ENCODE assay signal across 12 cellular contexts in genomic region chrX:40420899-40421729, GRCh38.
DNase-seq lines count a peak whose midpoint lies in the region; ATAC-seq, FAIRE-seq and TF ChIP-seq lines count a peak whose summit lies in the region.
"Had no signal": no experiment of that assay in that cellular context is flagged by ENCODE, and none has a peak within 500 bp of the region (broad histone marks: within the 10 kb centered on the region; RNA-seq: fewer than 3 reads in every experiment).

No MANE protein-coding gene starts in this region.

- H3K9me2 ChIP-seq in PC-9 (ENCODE audit: insufficient read depth) = no peaks in the 10 kb centered on the region

- ATAC-seq in GM18861 (IDR thresholded peaks at IDR 0.05; ENCODE audit: unreplicated experiment) = peak; percentile 63
- peak; percentile 74 for ATAC-seq in HG03196 (IDR thresholded peaks at IDR 0.05; ENCODE audit: unreplicated experiment)
- ATAC-seq in K562 = no peak
- no peak for ATAC-seq in GM21526 (IDR thresholded peaks at IDR 0.05; ENCODE audit: low FRiP score, unreplicated experiment)
- ATAC-seq: esophagus mucosa had no signal

- peak in 1 of 4 experiments; percentile 8 for DNase-seq in K562 (ENCODE audit: extremely low read depth in 1 of 4, low spot score in 3 of 4)
- DNase-seq in nucleus accumbens (lab: John Stamatoyannopoulos, UW) = peak in 54 of 56 donors; percentile 1 to 81 (median 50)
- DNase-seq in PC-9 = no peak
- DNase-seq in hepatic stellate cell (ENCODE audit: low spot score) = no peak
- DNase-seq in activated naive CD4-positive, alpha-beta T cell treated with anti-CD3 and anti-CD28 coated beads for 36 hours = no peak
- DNase-seq: NCI-H1436, SW 1271 had no signal

- TF ChIP-seq CTCF in K562 (IDR thresholded peaks at IDR 0.05 in 2 of 3, conservative IDR thresholded peaks at IDR 0.05 in 1 of 3; ENCODE audit: insufficient read depth in 2 of 3, low read depth in 1 of 3, low read length in 3 of 3) (no peak), PC-9 (conservative IDR thresholded peaks at IDR 0.05) (no peak)

- no peak for FAIRE-seq in K562 (lab: Jason Lieb, UNC)

- no peaks in the 10 kb centered on the region for H3K4me1 Mint-ChIP-seq in activated naive CD4-positive, alpha-beta T cell treated with anti-CD3 and anti-CD28 coated beads for 36 hours (ENCODE audit: low read depth)

- WGBS in K562 (ENCODE audit: insufficient coverage, low coverage, missing lambda C conversion rate) = 20% methylated on average over 5 of the region's 9 CpGs

- H3K9me3 Mint-ChIP-seq in activated naive CD4-positive, alpha-beta T cell treated with anti-CD3 and anti-CD28 coated beads for 36 hours = no peaks in the 10 kb centered on the region

- no peaks in the 10 kb centered on the region for H3K36me3 Mint-ChIP-seq in activated naive CD4-positive, alpha-beta T cell treated with anti-CD3 and anti-CD28 coated beads for 36 hours (ENCODE audit: low read depth)

- intact Hi-C loops in K562 (cut with micrococcal nuclease) (no loop called here), PC-9 (cut with micrococcal nuclease; ENCODE audit: unreplicated experiment) (no loop called here)
- intact Hi-C loops in activated naive CD4-positive, alpha-beta T cell treated with anti-CD3 and anti-CD28 coated beads for 36 hours (cut with micrococcal nuclease) = no loop called here

- no peak overlapping the region for H3K27ac Mint-ChIP-seq in activated naive CD4-positive, alpha-beta T cell treated with anti-CD3 and anti-CD28 coated beads for 36 hours

- H3K9me3 ChIP-seq in K562 (replicated peaks; ENCODE audit: control insufficient read depth, insufficient read depth, low read depth, low read length) (no peaks in the 10 kb centered on the region), PC-9 (ENCODE audit: insufficient read depth, low read depth) (no peaks in the 10 kb centered on the region)
- H3K9me3 ChIP-seq: HAP-1 had no signal

- no peaks in the 10 kb centered on the region; the same call in 1 of the 2 replicates for H4K20me1 ChIP-seq in K562 (replicated peaks; ENCODE audit: control insufficient read depth, insufficient read depth, low read length)
- H4K20me1 ChIP-seq in PC-9 (ENCODE audit: insufficient read depth) = no peaks in the 10 kb centered on the region

- H2AFZ ChIP-seq in K562 (ENCODE audit: low read depth, low read length) (peak overlapping the region; percentile 24; the same call in 1 of the 2 replicates), PC-9 (no peak overlapping the region)

- no peaks in the 10 kb centered on the region for H3K27me3 ChIP-seq in K562 (ENCODE audit: control insufficient read depth in 2 of 2, insufficient read depth in 2 of 2, low read length in 2 of 2)
- no peaks in the 10 kb centered on the region for H3K27me3 ChIP-seq in PC-9 (ENCODE audit: insufficient read depth, low read depth)

- H3K9ac ChIP-seq in K562 (ENCODE audit: insufficient read depth in 1 of 2, low read depth in 2 of 2, low read length in 2 of 2) = no peak overlapping the region

- H3K27ac ChIP-seq in K562 (ENCODE audit: extremely low read depth, low read depth, low read length) (no peak overlapping the region), PC-9 (no peak overlapping the region)

- H3K4me3 Mint-ChIP-seq in activated naive CD4-positive, alpha-beta T cell treated with anti-CD3 and anti-CD28 coated beads for 36 hours = no peak overlapping the region

- CTCF ChIA-PET in K562 (lab: Yijun Ruan, JAX; ENCODE audit: low intra/inter-chr PET ratio) = no interaction called here
- CTCF ChIA-PET in PC-9 (lab: Charles Lee) = no interaction called here
- CTCF ChIA-PET in activated naive CD4-positive, alpha-beta T cell treated with anti-CD3 and anti-CD28 coated beads for 36 hours (lab: Charles Lee) = no interaction called here

- H3K27me3 Mint-ChIP-seq in activated naive CD4-positive, alpha-beta T cell treated with anti-CD3 and anti-CD28 coated beads for 36 hours (ENCODE audit: low read depth) = no peaks in the 10 kb centered on the region

- H3K9me1 ChIP-seq in K562 (ENCODE audit: control insufficient read depth, insufficient read depth, low read length) = no peaks in the 10 kb centered on the region

- TF ChIP-seq EP300 in K562 (IDR thresholded peaks at IDR 0.05; ENCODE audit: low read length) = no peak

- in situ Hi-C loops in K562 (cut with MboI) = no loop called here

- H3K79me2 ChIP-seq in K562 (ENCODE audit: control insufficient read depth, insufficient read depth, low read length) = no peaks in the 10 kb centered on the region
- no peaks in the 10 kb centered on the region for H3K79me2 ChIP-seq in PC-9 (ENCODE audit: low read depth)

- no peaks in the 10 kb centered on the region for H3F3A ChIP-seq in PC-9 (ENCODE audit: insufficient read depth, low read depth)

- H3K4me3 ChIP-seq in K562 = no peak overlapping the region
- H3K4me3 ChIP-seq in PC-9 = no peak overlapping the region
- H3K4me3 ChIP-seq: HAP-1 had no signal

- no peak overlapping the region for H3K4me2 ChIP-seq in K562 (ENCODE audit: insufficient read depth, low read length)
- no peak overlapping the region for H3K4me2 ChIP-seq in PC-9

- no peak for TF ChIP-seq RAD21 in K562 (CRISPR knock-in tag; conservative IDR thresholded peaks at IDR 0.05 in 1 of 2, IDR thresholded peaks at IDR 0.05 in 1 of 2)

- BruUV-seq in K562 (replicated peaks; lab: Mats Ljungman, UMichigan) = no TSS peak
- no TSS peak for BruUV-seq in PC-9 (replicated peaks; lab: Mats Ljungman, UMichigan)

- no peaks in the 10 kb centered on the region for H3K4me1 ChIP-seq in K562 (replicated peaks in 1 of 2; ENCODE audit: control insufficient read depth in 2 of 2, insufficient read depth in 2 of 2, low read length in 2 of 2)
- no peaks in the 10 kb centered on the region for H3K4me1 ChIP-seq in PC-9 (replicated peaks; ENCODE audit: insufficient read depth)
- H3K4me1 ChIP-seq: HAP-1 had no signal

- H3K36me3 ChIP-seq in K562 (ENCODE audit: control insufficient read depth, insufficient read depth, low read length) (no peaks in the 10 kb centered on the region), PC-9 (ENCODE audit: low read depth) (no peaks in the 10 kb centered on the region)
- H3K36me3 ChIP-seq: HAP-1 had no signal

- TF ChIP-seq POLR2A in K562 (conservative IDR thresholded peaks at IDR 0.05) = no peak

- POLR2A ChIA-PET in K562 (lab: Yijun Ruan, JAX) = interaction anchor here (0.6 kb wide), 1 partner anchor 10 kb away, joined by 3 read pairs; no protein-coding TSS in a partner anchor
- POLR2A ChIA-PET in PC-9 (lab: Charles Lee; ENCODE audit: unreplicated experiment) = no interaction called here

TF ChIP-seq in K562, 482 proteins besides CTCF, POLR2A, EP300 and RAD21:
- TF ChIP-seq GTF2E2 (tag; IDR thresholded peaks at IDR 0.05) = no peak
- TF ChIP-seq ARNT (IDR thresholded peaks at IDR 0.05) = no peak
- TF ChIP-seq FOSL1 (tag; conservative IDR thresholded peaks at IDR 0.05) = peak; percentile 44; the same call in 1 of the 2 replicates
- peak; percentile 31; the same call in 1 of the 2 replicates for TF ChIP-seq TFAP4 (CRISPR knock-in tag; IDR thresholded peaks at IDR 0.05; ENCODE audit: borderline replicate concordance)
- TF ChIP-seq ZNF354B (CRISPR knock-in tag; IDR thresholded peaks at IDR 0.05) = no peak
- TF ChIP-seq NCOA2 (IDR thresholded peaks at IDR 0.05; ENCODE audit: partially characterized antibody in 2 of 2) = no peak
- no peak for TF ChIP-seq ETV6 (IDR thresholded peaks at IDR 0.05; ENCODE audit: borderline replicate concordance in 1 of 2, low read depth in 2 of 2, low read length in 1 of 2)
- no peak for TF ChIP-seq ETV6 (CRISPR knock-in tag; IDR thresholded peaks at IDR 0.05; ENCODE audit: borderline replicate concordance)
- TF ChIP-seq ATF3 (IDR thresholded peaks at IDR 0.05) = 0 out of 2 replicates have a peak, but pooled peaks have one; percentile 27
- TF ChIP-seq ATF3 (CRISPR knock-in tag; conservative IDR thresholded peaks at IDR 0.05) = no peak
- no peak for TF ChIP-seq THRB (CRISPR knock-in tag; conservative IDR thresholded peaks at IDR 0.05)

Comparison
In these comparisons a context has a peak if more than half of its experiments do, and no peak if none do; other contexts are left out.
1. ATAC-seq: peak in GM18861 (single experiment) and HG03196 (single experiment); none in K562 (single experiment) and GM21526 (single experiment).
2. DNase-seq: peak in nucleus accumbens (54 of 56); none in PC-9 (0 of 2), hepatic stellate cell (single experiment) and activated naive CD4-positive, alpha-beta T cell treated with anti-CD3 and anti-CD28 coated beads for 36 hours (single experiment).